In genomic region chr11:18329196-18329870, GRCh38 we compare ENCODE assay signal across 8 cellular contexts. TPM values are rescaled to one million over a fixed set of nuclear protein-coding genes. Genes with fewer than 3 reads are reported as not detected.
DNase-seq lines count a peak whose midpoint lies in the region; ATAC-seq and TF ChIP-seq lines count a peak whose summit lies in the region.

No MANE protein-coding gene starts in this region.

- H3K9me3 ChIP-seq in sigmoid colon = no peaks in the 10 kb centered on the region
- no peaks in the 10 kb centered on the region for H3K9me3 ChIP-seq in endodermal cell (ENCODE audit: control insufficient read depth, low read length)

- DNase-seq in SW480 (ENCODE audit: low spot score) (peak; percentile 30), natural killer cell (no peak), SIG-M5 (lab: John Stamatoyannopoulos, UW) (no peak), sigmoid colon (no peak), endodermal cell (no peak)
- DNase-seq in activated CD4-positive, alpha-beta T cell treated with anti-CD3 and anti-CD28 coated beads, Interleukin-2, amount 50 U/mL, for 1 hour = no peak

- H3K9ac ChIP-seq in endodermal cell (ENCODE audit: extremely low read depth, low read length, poor library complexity, severe bottlenecking) = no peak overlapping the region

- no peaks in the 10 kb centered on the region for H3K27me3 Mint-ChIP-seq in natural killer cell (ENCODE audit: low read depth in 2 of 2)
- no peaks in the 10 kb centered on the region for H3K27me3 Mint-ChIP-seq in endodermal cell (ENCODE audit: insufficient read depth)

- TF ChIP-seq CTCF in natural killer cell (IDR thresholded peaks at IDR 0.05) (no peak), sigmoid colon (IDR thresholded peaks at IDR 0.05) (no peak), endodermal cell (conservative IDR thresholded peaks at IDR 0.05) (no peak)

- peaks cover 7 to 63% (median 14%) of the 10 kb centered on the region in 4 donors for H3K36me3 ChIP-seq in sigmoid colon
- peaks cover 58% of the 10 kb centered on the region for H3K36me3 ChIP-seq in endodermal cell (ENCODE audit: control insufficient read depth, insufficient read depth, low read length)

- H3K4me3 ChIP-seq in sigmoid colon (no peak overlapping the region), endodermal cell (ENCODE audit: low read length) (no peak overlapping the region)

- TF ChIP-seq EP300 in sigmoid colon (IDR thresholded peaks at IDR 0.05) = no peak

- H3K27me3 ChIP-seq in sigmoid colon = no peaks in the 10 kb centered on the region
- H3K27me3 ChIP-seq in endodermal cell (ENCODE audit: control insufficient read depth, insufficient read depth, low read length, poor library complexity, severe bottlenecking) = no peaks in the 10 kb centered on the region

- H3K4me3 Mint-ChIP-seq in natural killer cell (no peak overlapping the region), endodermal cell (no peak overlapping the region)

- H3K9me3 Mint-ChIP-seq in natural killer cell (no peaks in the 10 kb centered on the region), endodermal cell (no peaks in the 10 kb centered on the region)

- H3K27ac ChIP-seq in sigmoid colon (no peak overlapping the region), endodermal cell (ENCODE audit: low read depth, low read length) (no peak overlapping the region)

- TF ChIP-seq POLR2A in GM18505 (IDR thresholded peaks at IDR 0.05; ENCODE audit: borderline replicate concordance, extremely low read depth, insufficient read depth, insufficient read length) (no peak), sigmoid colon (IDR thresholded peaks at IDR 0.05) (no peak)

- ATAC-seq in GM18505 (IDR thresholded peaks at IDR 0.05; ENCODE audit: unreplicated experiment) = peak; percentile 67
- peak; percentile 73 for ATAC-seq in HG02610 (IDR thresholded peaks at IDR 0.05; ENCODE audit: unreplicated experiment)
- no peak for ATAC-seq in natural killer cell

- H3K4me1 ChIP-seq in sigmoid colon (peaks cover 0 to 10% (median 9%) of the 10 kb centered on the region in 4 donors), endodermal cell (ENCODE audit: control insufficient read depth, insufficient read depth, low read length) (peaks cover 3% of the 10 kb centered on the region)

- intact Hi-C loops in natural killer cell (cut with micrococcal nuclease) (no loop called here), sigmoid colon (cut with DNase I) (loop anchor here (10.0 kb wide), 1 partner anchor 225 kb away; the partner anchor contains the start of gene SAAL1)

- H3K27ac Mint-ChIP-seq in natural killer cell = peak overlapping the region; percentile 2 to 55
- H3K27ac Mint-ChIP-seq in endodermal cell = no peak overlapping the region

- peaks cover 44 to 46% of the 10 kb centered on the region in 2 donors for H3K4me1 Mint-ChIP-seq in natural killer cell
- peaks cover 5% of the 10 kb centered on the region for H3K4me1 Mint-ChIP-seq in endodermal cell

- H3K36me3 Mint-ChIP-seq in natural killer cell = peaks cover 7% of the 10 kb centered on the region
- peaks cover 48% of the 10 kb centered on the region for H3K36me3 Mint-ChIP-seq in endodermal cell (ENCODE audit: low read depth)

- WGBS in sigmoid colon, 2 donors = 76 to 82% methylated on average over 5 of the region's 5 CpGs
- 91 to 100% methylated on average over 4 to 5 of the region's 5 CpGs for WGBS in endodermal cell (ENCODE audit: insufficient coverage in 1 of 2, insufficient read length in 1 of 2), 2 experiments

RNA-seq across cellular contexts. Expression of gene GTF2H1, which starts 7.0 kb away (rescaled TPM):
- total RNA-seq in natural killer cell = 10 to 100 TPM; 18.4 to 31.5 (median 22.4) TPM
- total RNA-seq in sigmoid colon = 10 to 100 TPM; 50.2 to 61.0 (median 52.6) TPM
- polyA plus RNA-seq in sigmoid colon = 10 to 100 TPM; 22.9 to 27.0 (median 22.9) TPM
- total RNA-seq in endodermal cell = 10 to 100 TPM; 25.7 to 31.5 TPM
- polyA plus RNA-seq in endodermal cell (2013, experiment 1 of 2) = 28.0 TPM
- 26.9 TPM for polyA plus RNA-seq in endodermal cell (2013, experiment 2 of 2)

RNA-seq across cellular contexts. Expression of gene HPS5, which starts 7.4 kb away (rescaled TPM):
- total RNA-seq in natural killer cell (10 to 100 TPM; 11.5 to 14.5 (median 14.0) TPM), sigmoid colon (10 to 100 TPM; 17.7 to 28.5 (median 23.0) TPM), endodermal cell (10 to 100 TPM; 21.4 TPM)
- 1 to 10 TPM; 4.2 to 9.7 (median 4.2) TPM for polyA plus RNA-seq in sigmoid colon
- 12.7 TPM for polyA plus RNA-seq in endodermal cell (2013, experiment 1 of 2)
- 12.9 TPM for polyA plus RNA-seq in endodermal cell (2013, experiment 2 of 2)

Comparison
In these comparisons a context has a peak if more than half of its experiments do, and no peak if none do; other contexts are left out.
1. ATAC-seq: peak in GM18505 (single experiment) and HG02610 (single experiment); none in natural killer cell (0 of 3).